In genomic region chr14:93970589-93970966, GRCh38 we compare ENCODE assay signal across 8 cellular contexts. TPM values are rescaled to one million over a fixed set of nuclear protein-coding genes. Genes with fewer than 3 reads are reported as not detected.
DNase-seq lines count a peak whose midpoint lies in the region; ATAC-seq and TF ChIP-seq lines count a peak whose summit lies in the region.

No MANE protein-coding gene starts in this region.

- H3K27me3 ChIP-seq in GM23248 (replicated peaks; ENCODE audit: insufficient read depth) = no peaks in the 10 kb centered on the region; the same call in 1 of the 2 replicates

- 34 to 38% methylated on average over 9 of the region's 9 CpGs for WGBS in GM23248 (ENCODE audit: low coverage in 1 of 2, low lambda C conversion rate in 2 of 2, missing lambda C conversion rate in 2 of 2), 2 experiments

- H3K4me3 ChIP-seq in GM23248 (peak overlapping the region; percentile 29; the same call in 1 of the 2 replicates), fibroblast of villous mesenchyme (ENCODE audit: low read depth, low read length) (no peak overlapping the region)

- no peaks in the 10 kb centered on the region for H3K36me3 ChIP-seq in GM23248 (ENCODE audit: low read depth)

- H4K20me1 ChIP-seq in GM23248 (ENCODE audit: insufficient read depth) = no peaks in the 10 kb centered on the region

- H3K9me2 ChIP-seq in GM23248 (ENCODE audit: insufficient read depth) = no peaks in the 10 kb centered on the region

- peak; percentile 11 for TF ChIP-seq CTCF in fibroblast of villous mesenchyme (IDR thresholded peaks at IDR 0.05; ENCODE audit: insufficient read depth, low read depth, low read length)
- no peak for TF ChIP-seq CTCF in omental fat pad (IDR thresholded peaks at IDR 0.05)

- in situ Hi-C loops in GM23248 (cut with MboI) = no loop called here

- DNase-seq in CD1c-positive myeloid dendritic cell (ENCODE audit: extremely low spot score) (peak; percentile 56), GM23248 (peak; percentile 36), NCI-H774 (lab: John Stamatoyannopoulos, UW) (peak; percentile 55), activated T-cell treated with anti-CD3 and anti-CD28 coated beads for 48 hours (ENCODE audit: low read depth) (peak; percentile 57), fibroblast of villous mesenchyme (ENCODE audit: low read depth) (no peak), NCI-H2227 (lab: John Stamatoyannopoulos, UW; ENCODE audit: unreplicated experiment) (no peak), omental fat pad (ENCODE audit: low spot score) (no peak)
- peak; percentile 73 for DNase-seq in stimulated activated CD4-positive, alpha-beta T cell treated with anti-CD3 and anti-CD28 coated beads, Interleukin-1b, Interleukin-23, amount 100 ng/mL, for 48 hours

- H3K27ac ChIP-seq in GM23248 = no peak overlapping the region

- peaks cover 15% of the 10 kb centered on the region for H3F3A ChIP-seq in GM23248 (ENCODE audit: insufficient read depth)

- peaks cover 9% of the 10 kb centered on the region for H3K4me1 ChIP-seq in GM23248 (ENCODE audit: insufficient read depth)

- H2AFZ ChIP-seq in GM23248 = no peak overlapping the region

- H3K9me3 ChIP-seq in GM23248 (ENCODE audit: low read depth) = no peaks in the 10 kb centered on the region

- H3K9ac ChIP-seq in GM23248 = no peak overlapping the region

- no peak for ATAC-seq in omental fat pad (ENCODE audit: low FRiP score)

- H3K4me2 ChIP-seq in GM23248 (ENCODE audit: unreplicated experiment) = peak overlapping the region; percentile 32

- no peaks in the 10 kb centered on the region for H3K79me2 ChIP-seq in GM23248 (ENCODE audit: insufficient read depth)

RNA-seq across cellular contexts. Expression of gene ASB2, which starts 5.8 kb away (rescaled TPM):
- not detected in 2 replicates for total RNA-seq in GM23248 (2014; rRNA removed; shearing (Covaris generic))
- polyA plus RNA-seq in GM23248 (2016; fragmentation: Nextera tagmentation; extraction: Ambion mirVana) = 0.06 and 0.18 TPM in 2 replicates
- total RNA-seq in fibroblast of villous mesenchyme (0.86 and 1.9 TPM in 2 replicates), omental fat pad (1 to 10 TPM in 1 of 4 donors, under 1 TPM in 3; 0.36 to 2.4 (median 0.56) TPM)

RNA-seq across cellular contexts. Expression of gene CCDC197, which starts 26.5 kb away (rescaled TPM):
- not detected in 2 replicates for total RNA-seq in GM23248 (2014; rRNA removed; shearing (Covaris generic))
- polyA plus RNA-seq in GM23248 (2016; fragmentation: Nextera tagmentation; extraction: Ambion mirVana) = not detected in 2 replicates
- total RNA-seq in fibroblast of villous mesenchyme (not detected in 2 replicates), omental fat pad (not detected)

RNA-seq across cellular contexts. Expression of gene FAM181A, which starts 43.4 kb away (rescaled TPM):
- total RNA-seq in GM23248 (2014; rRNA removed; shearing (Covaris generic)) = not detected in 2 replicates
- polyA plus RNA-seq in GM23248 (2016; fragmentation: Nextera tagmentation; extraction: Ambion mirVana) = not detected in 2 replicates
- total RNA-seq in fibroblast of villous mesenchyme (not detected in 2 replicates), omental fat pad (not detected)

RNA-seq across cellular contexts. Expression of gene OTUB2, which starts 55.6 kb away (rescaled TPM):
- total RNA-seq in GM23248 (2014; rRNA removed; shearing (Covaris generic)) = 1.0 and 1.9 TPM in 2 replicates
- polyA plus RNA-seq in GM23248 (2016; fragmentation: Nextera tagmentation; extraction: Ambion mirVana) = 1.3 and 1.6 TPM in 2 replicates
- total RNA-seq in fibroblast of villous mesenchyme = 0.97 and 1.3 TPM in 2 replicates
- total RNA-seq in omental fat pad = 1 to 10 TPM in 2 of 4 donors, under 1 TPM in 2; 0.47 to 1.7 (median 0.96) TPM

Comparison
In these comparisons a context has a peak if more than half of its experiments do, and no peak if none do; other contexts are left out.
1. DNase-seq: peak in CD1c-positive myeloid dendritic cell (single experiment), GM23248 (single experiment), NCI-H774 (single experiment), activated T-cell treated with anti-CD3 and anti-CD28 coated beads for 48 hours (single experiment) and stimulated activated CD4-positive, alpha-beta T cell treated with anti-CD3 and anti-CD28 coated beads, Interleukin-1b, Interleukin-23, amount 100 ng/mL, for 48 hours (single experiment); none in fibroblast of villous mesenchyme (single experiment), NCI-H2227 (single experiment) and omental fat pad (single experiment).